21 cellular contexts compared by ENCODE assay signal in the genomic region with DNA sequence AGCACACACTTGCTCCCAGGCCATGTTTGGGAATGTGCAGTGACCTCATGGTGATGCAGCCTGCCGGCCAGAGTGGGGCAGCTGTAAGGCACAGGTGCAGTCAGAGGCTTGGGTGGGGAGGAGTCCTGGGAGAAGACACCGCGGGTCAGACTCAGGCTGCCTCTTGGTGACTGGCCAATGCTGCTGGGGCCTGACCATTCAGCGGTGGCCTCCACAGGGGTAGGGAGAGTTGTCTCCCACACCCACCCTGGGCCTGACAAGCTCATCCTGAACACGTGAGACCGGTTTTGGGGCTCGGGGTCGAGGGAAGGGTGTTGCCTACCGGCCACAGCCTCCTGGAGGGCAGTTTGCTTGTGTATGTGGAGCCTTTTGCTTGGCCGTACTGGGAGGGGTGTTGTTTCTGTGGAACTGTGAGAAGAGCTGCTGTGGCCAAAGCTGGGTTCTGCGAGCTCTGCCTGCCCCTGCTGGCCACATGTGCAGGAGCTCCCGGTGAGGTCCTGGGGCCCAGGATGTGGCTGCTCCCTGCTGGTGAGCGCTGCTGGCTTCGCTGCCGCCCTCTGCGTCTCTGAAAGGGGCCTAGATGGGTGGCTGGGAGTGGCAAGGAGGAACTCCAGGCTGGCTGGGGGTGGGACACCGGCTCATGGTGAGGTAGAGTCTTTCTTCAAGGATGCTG. TPM values are rescaled to one million over a fixed set of nuclear protein-coding genes. Genes with fewer than 3 reads are reported as not detected.
DNase-seq lines count a peak whose midpoint lies in the region; ATAC-seq, FAIRE-seq and TF ChIP-seq lines count a peak whose summit lies in the region.
"Had no signal": no experiment of that assay in that cellular context is flagged by ENCODE, and none has a peak within 500 bp of the region (broad histone marks: within the 10 kb centered on the region; RNA-seq: fewer than 3 reads in every experiment).

No MANE protein-coding gene starts in this region.

- H3K9me3 Mint-ChIP-seq in chondrocyte (ENCODE audit: low read depth) (no peaks in the 10 kb centered on the region), CD14-positive monocyte (no peaks in the 10 kb centered on the region)
- H3K9me3 Mint-ChIP-seq: activated CD4-positive, alpha-beta T cell treated with anti-CD3 and anti-CD28 coated beads, Interleukin-2, amount 10 ng/mL, durations not matched to agents 7 days and 5 days; stimulated activated naive CD8-positive, alpha-beta T cell treated with anti-CD3 and anti-CD28 coated beads, Interleukin-15, Interleukin-2, amounts not matched to agents 100 ng/mL and 50 ng/mL, for 24 hours had no signal

- no peak overlapping the region for H4K8ac ChIP-seq in IMR-90 (ENCODE audit: low read depth in 2 of 2, low read length in 2 of 2)

- H3K9me1 ChIP-seq in IMR-90 (ENCODE audit: insufficient read depth, low read length): no peaks in the 10 kb centered on the region

- CTCF ChIA-PET in IMR-90 (lab: Yijun Ruan, JAX): no interaction called here

- H4K91ac ChIP-seq in IMR-90 (ENCODE audit: insufficient read depth, low read depth, low read length): no peak overlapping the region

- TF ChIP-seq POLR2A in IMR-90 (IDR thresholded peaks at IDR 0.05; ENCODE audit: low read depth, low read length): no peak

- H3K4me2 ChIP-seq in IMR-90 (ENCODE audit: low read depth, low read length) (no peak overlapping the region), osteoblast (ENCODE audit: insufficient read depth, low read length) (no peak overlapping the region)

- H3K9ac ChIP-seq in IMR-90 (ENCODE audit: low read depth, low read length): no peak overlapping the region

- no peak for ATAC-seq in IMR-90 (ENCODE audit: low read depth)
- ATAC-seq: left lobe of liver had no signal

- H3K14ac ChIP-seq in IMR-90 (replicated peaks; ENCODE audit: low read depth, low read length): no peak overlapping the region

- FAIRE-seq in D721Med (lab: Jason Lieb, UNC): no peak

- no peak overlapping the region for H2BK15ac ChIP-seq in IMR-90 (ENCODE audit: low read depth, low read length)

- no peak overlapping the region for H2BK5ac ChIP-seq in IMR-90 (ENCODE audit: low read depth, low read length, poor library complexity, severe bottlenecking)

- H3K4me1 Mint-ChIP-seq in chondrocyte (ENCODE audit: low read depth) (peaks cover 2% of the 10 kb centered on the region), CD14-positive monocyte (peaks cover 15% of the 10 kb centered on the region)

- peaks cover 82% of the 10 kb centered on the region for H3K36me3 ChIP-seq in IMR-90 (ENCODE audit: control insufficient read depth, insufficient read depth, low read length)
- peaks cover 85% of the 10 kb centered on the region for H3K36me3 ChIP-seq in osteoblast (ENCODE audit: insufficient read depth, low read length)

- no peak overlapping the region for H3K18ac ChIP-seq in IMR-90 (ENCODE audit: low read depth, low read length)

- peak; percentile 23 for DNase-seq in DMS114 treated with DMSO at 0.1 percent for 48 hours (lab: John Stamatoyannopoulos, UW; ENCODE audit: unreplicated experiment)
- DNase-seq in IMR-90: no peak
- peak; percentile 91 for DNase-seq in chondrocyte (ENCODE audit: low spot score)
- DNase-seq in osteoblast (ENCODE audit: insufficient read length, low spot score, missing footprints): peak; percentile 89
- DNase-seq in CD14-positive monocyte (ENCODE audit: low spot score): no peak
- DNase-seq in D721Med (ENCODE audit: insufficient read length, low spot score): no peak
- DNase-seq in stimulated activated CD4-positive, alpha-beta T cell treated with anti-CD3 and anti-CD28 coated beads, Interleukin-2, amount 100 ng/mL, for 24 hours: no peak
- DNase-seq in activated CD4-positive, CD25-positive, alpha-beta regulatory T cell (lab: John Stamatoyannopoulos, UW): no peak
- DNase-seq: activated CD4-positive, alpha-beta T cell treated with anti-CD3 and anti-CD28 coated beads, Interleukin-2, amount 10 ng/mL, durations not matched to agents 7 days and 5 days; activated T-cell treated with anti-CD3 and anti-CD28 coated beads, Interleukin-2, amount 50 U/mL, for 48 hours; dorsolateral prefrontal cortex; mesenchymal stem cell; NCI-H1417; NCI-H2081 treated with DMSO at 0.1 percent for 48 hours; NCI-H226; occipital lobe; thyroid gland had no signal

- in situ Hi-C loops in IMR-90 (cut with MboI; ENCODE audit: low sequenced_read_pairs): loop anchor here (5.0 kb wide), 1 partner anchor 402 kb away; no protein-coding TSS in a partner anchor

- no peak overlapping the region for H2BK120ac ChIP-seq in IMR-90 (ENCODE audit: low read depth, low read length)

- H3K27me3 Mint-ChIP-seq in chondrocyte (ENCODE audit: low read depth) (no peaks in the 10 kb centered on the region), CD14-positive monocyte (ENCODE audit: low read depth in 3 of 3) (peaks cover 0 to 1% (median 0%) of the 10 kb centered on the region in 3 donors)
- H3K27me3 Mint-ChIP-seq: activated CD4-positive, alpha-beta T cell treated with anti-CD3 and anti-CD28 coated beads, Interleukin-2, amount 10 ng/mL, durations not matched to agents 7 days and 5 days; stimulated activated naive CD8-positive, alpha-beta T cell treated with anti-CD3 and anti-CD28 coated beads, Interleukin-15, Interleukin-2, amounts not matched to agents 100 ng/mL and 50 ng/mL, for 24 hours had no signal

- H3K23ac ChIP-seq in IMR-90 (ENCODE audit: low read depth, low read length): no peak overlapping the region

- H3K27ac ChIP-seq in IMR-90 (ENCODE audit: insufficient read depth, low read length) (no peak overlapping the region), osteoblast (ENCODE audit: low read depth, low read length) (no peak overlapping the region)
- H3K27ac ChIP-seq: thyroid gland had no signal

- peaks cover 38% of the 10 kb centered on the region for H4K20me1 ChIP-seq in IMR-90 (ENCODE audit: insufficient read depth, low read length)
- peaks cover 62% of the 10 kb centered on the region for H4K20me1 ChIP-seq in osteoblast (ENCODE audit: insufficient read depth, low read length)

- no peaks in the 10 kb centered on the region for H3K27me3 ChIP-seq in IMR-90 (ENCODE audit: control insufficient read depth, insufficient read depth, low read length)
- H3K27me3 ChIP-seq in osteoblast (ENCODE audit: insufficient read depth, low read length): no peaks in the 10 kb centered on the region
- H3K27me3 ChIP-seq: dorsolateral prefrontal cortex, thyroid gland had no signal

- POLR2A ChIA-PET in IMR-90 (lab: Charles Lee; ENCODE audit: unreplicated experiment): no interaction called here

- H2AK9ac ChIP-seq in IMR-90 (replicated peaks; ENCODE audit: low read depth, low read length, poor library complexity): peak overlapping the region; percentile 31

- no peak overlapping the region for H2AK5ac ChIP-seq in IMR-90 (ENCODE audit: low read depth, low read length)

- H3K4me3 Mint-ChIP-seq in chondrocyte (ENCODE audit: unreplicated experiment) (no peak overlapping the region), CD14-positive monocyte (no peak overlapping the region)
- H3K4me3 Mint-ChIP-seq: activated CD4-positive, alpha-beta T cell treated with anti-CD3 and anti-CD28 coated beads, Interleukin-2, amount 10 ng/mL, durations not matched to agents 7 days and 5 days; stimulated activated naive CD8-positive, alpha-beta T cell treated with anti-CD3 and anti-CD28 coated beads, Interleukin-15, Interleukin-2, amounts not matched to agents 100 ng/mL and 50 ng/mL, for 24 hours had no signal

- H3K4me3 ChIP-seq in IMR-90 (ENCODE audit: insufficient read depth, low read depth, low read length) (no peak overlapping the region), osteoblast (ENCODE audit: insufficient read depth, low read length) (no peak overlapping the region)
- H3K4me3 ChIP-seq: dorsolateral prefrontal cortex, thyroid gland had no signal

- no peak overlapping the region for H3K4ac ChIP-seq in IMR-90 (ENCODE audit: low read depth, low read length)

- WGBS in IMR-90 (ENCODE audit: extremely low coverage in 2 of 2, insufficient read length in 1 of 2), 2 experiments: 85% methylated on average over 9 of the region's 17 CpGs; no CpG with 5 or more reads in 1 of the 2 experiments

- intact Hi-C loops in IMR-90 (cut with micrococcal nuclease) (no loop called here), CD14-positive monocyte (cut with micrococcal nuclease) (no loop called here)

- peaks cover 79% of the 10 kb centered on the region for H3K79me2 ChIP-seq in osteoblast (ENCODE audit: insufficient read depth, low read length)

- H4K5ac ChIP-seq in IMR-90 (ENCODE audit: low read depth, low read length): no peak overlapping the region

- TF ChIP-seq CTCF in IMR-90 (conservative IDR thresholded peaks at IDR 0.05; ENCODE audit: low read depth, low read length): no peak
- TF ChIP-seq CTCF in chondrocyte (IDR thresholded peaks at IDR 0.05): no peak
- no peak for TF ChIP-seq CTCF in osteoblast (IDR thresholded peaks at IDR 0.05; ENCODE audit: extremely low read depth, low read depth, low read length)
- no peak for TF ChIP-seq CTCF in CD14-positive monocyte (IDR thresholded peaks at IDR 0.05)
- no peak for TF ChIP-seq CTCF in D721Med (IDR thresholded peaks at IDR 0.05; ENCODE audit: insufficient read depth, missing control alignments)

- peaks cover 25% of the 10 kb centered on the region for H3K36me3 Mint-ChIP-seq in chondrocyte (ENCODE audit: low read depth)
- peaks cover 85 to 97% of the 10 kb centered on the region in 2 donors for H3K36me3 Mint-ChIP-seq in CD14-positive monocyte

- H3K9me3 ChIP-seq in IMR-90 (ENCODE audit: control insufficient read depth, insufficient read depth, low read length) (no peaks in the 10 kb centered on the region), osteoblast (ENCODE audit: low read depth, low read length) (no peaks in the 10 kb centered on the region)
- H3K9me3 ChIP-seq: thyroid gland had no signal

- no peak overlapping the region for H3K56ac ChIP-seq in IMR-90 (ENCODE audit: extremely low read depth, insufficient read depth, low read length)

- no peak overlapping the region for H3K27ac Mint-ChIP-seq in chondrocyte (ENCODE audit: unreplicated experiment)
- peak overlapping the region in 1 of 7 donors; percentile 5 for H3K27ac Mint-ChIP-seq in CD14-positive monocyte
- H3K27ac Mint-ChIP-seq: activated CD4-positive, alpha-beta T cell treated with anti-CD3 and anti-CD28 coated beads, Interleukin-2, amount 10 ng/mL, durations not matched to agents 7 days and 5 days; stimulated activated naive CD8-positive, alpha-beta T cell treated with anti-CD3 and anti-CD28 coated beads, Interleukin-15, Interleukin-2, amounts not matched to agents 100 ng/mL and 50 ng/mL, for 24 hours had no signal

- H2BK20ac ChIP-seq in IMR-90 (ENCODE audit: low read depth, low read length): no peak overlapping the region

- no peak overlapping the region for H2AFZ ChIP-seq in IMR-90 (replicated peaks; ENCODE audit: low read length, poor library complexity)
- H2AFZ ChIP-seq in osteoblast (ENCODE audit: low read length): no peak overlapping the region

- H3K79me1 ChIP-seq in IMR-90 (ENCODE audit: low read depth in 1 of 2, low read length in 2 of 2): peaks cover 26 to 79% of the 10 kb centered on the region in 2 experiments

- dilution Hi-C loops in IMR-90 (cut with HindIII; ENCODE audit: low sequenced_read_pairs, unreplicated experiment): no loop called here

- no TSS peak for BruUV-seq in IMR-90 (replicated peaks; lab: Mats Ljungman, UMichigan)

- no peak for TF ChIP-seq RAD21 in IMR-90 (IDR thresholded peaks at IDR 0.05; ENCODE audit: low read length)

- H3K4me1 ChIP-seq in IMR-90 (ENCODE audit: control insufficient read depth, insufficient read depth, low read length): peaks cover 6% of the 10 kb centered on the region; the same call in 1 of the 2 replicates
- H3K4me1 ChIP-seq in osteoblast (ENCODE audit: insufficient read depth, low read length): peaks cover 11% of the 10 kb centered on the region

RNA-seq across cellular contexts. Expression of a gene that starts 22.1 kb away (rescaled TPM):
- total RNA-seq in IMR-90 (2012; rRNA removed) (31.2 and 31.4 TPM in 2 replicates), chondrocyte (38.6 to 45.3 TPM (median 40.4 TPM) in 3 replicates), osteoblast (36.6 and 41.0 TPM in 2 replicates)
- polyA plus RNA-seq in IMR-90 (2012; rRNA removed) (39.2 and 50.3 TPM in 2 replicates), CD14-positive monocyte (1 to 10 TPM; 2.6 to 3.2 TPM)
- 19.9 and 28.2 TPM in 2 replicates for polyA plus RNA-seq in IMR-90 (2012; cell fraction: cytosol; rRNA removed)
- 76.6 and 116 TPM in 2 replicates for polyA plus RNA-seq in IMR-90 (2012; cell fraction: nucleus; rRNA removed; ENCODE audit: low replicate concordance)

RNA-seq across cellular contexts. Expression of a gene that starts 42.1 kb away (rescaled TPM):
- total RNA-seq in IMR-90 (2012; rRNA removed) (0.56 and 0.90 TPM in 2 replicates), chondrocyte (4.3 to 10.2 TPM (median 8.4 TPM) in 3 replicates), osteoblast (0.29 and 0.36 TPM in 2 replicates)
- polyA plus RNA-seq in IMR-90 (2012; rRNA removed) (4.1 and 4.3 TPM in 2 replicates), CD14-positive monocyte (not detected)
- 2.1 and 8.4 TPM in 2 replicates for polyA plus RNA-seq in IMR-90 (2012; cell fraction: cytosol; rRNA removed)
- polyA plus RNA-seq in IMR-90 (2012; cell fraction: nucleus; rRNA removed; ENCODE audit: low replicate concordance): 2.4 and 8.1 TPM in 2 replicates
- total RNA-seq: activated CD4-positive, alpha-beta T cell treated with anti-CD3 and anti-CD28 coated beads, Interleukin-2, amount 10 ng/mL, durations not matched to agents 7 days and 5 days; MCF 10A; T-helper 2 cell treated with Interferon-gamma antibody and Interleukin-4, amounts not matched to agents 100 ng/mL and 5 ng/mL, for 36 hours had no signal

Comparison
In these comparisons a context has a peak if more than half of its experiments do, and no peak if none do; other contexts are left out.
1. DNase-seq: peak in DMS114 treated with DMSO at 0.1 percent for 48 hours (single experiment), chondrocyte (single experiment) and osteoblast (single experiment); none in IMR-90 (single experiment), CD14-positive monocyte (single experiment), D721Med (single experiment), stimulated activated CD4-positive, alpha-beta T cell treated with anti-CD3 and anti-CD28 coated beads, Interleukin-2, amount 100 ng/mL, for 24 hours (0 of 2) and activated CD4-positive, CD25-positive, alpha-beta regulatory T cell (0 of 4).